ENCODE assay signal across 8 cellular contexts in genomic region chrX:4547218-4547836, GRCh38.
DNase-seq lines count a peak whose midpoint lies in the region; ATAC-seq lines count a peak whose summit lies in the region.

No MANE protein-coding gene starts in this region.

- DNase-seq in A172 (ENCODE audit: low spot score) (peak; percentile 33), GM04504 (ENCODE audit: low read depth) (peak; percentile 5), SK-N-DZ (ENCODE audit: low spot score) (peak; percentile 31), T47D (ENCODE audit: low read depth in 1 of 2, low spot score in 1 of 2) (peak; percentile 2 to 67), islet precursor cell (peak; percentile 64)
- DNase-seq in stimulated activated CD4-positive, alpha-beta T cell treated with anti-CD3 and anti-CD28 coated beads, Interleukin-4, amount 100 ng/mL, for 24 hours, result peak; percentile 13

- in situ Hi-C loops in T47D (cut with HindIII; ENCODE audit: low pct_unique_long_range_greater_than_20kb, low sequenced_read_pairs), result no loop called here

- ATAC-seq in HG03354 (IDR thresholded peaks at IDR 0.05; ENCODE audit: poor library complexity, severe bottlenecking, unreplicated experiment) (peak; percentile 90), HG03139 (IDR thresholded peaks at IDR 0.05; ENCODE audit: unreplicated experiment) (no peak)

Comparison
In these comparisons a context has a peak if more than half of its experiments do, and no peak if none do; other contexts are left out.
1. DNase-seq: peak in every context shown above with its lines; median percentile 64 in islet precursor cell; 34 in T47D; 33 in A172; 31 in SK-N-DZ; 13 in stimulated activated CD4-positive, alpha-beta T cell treated with anti-CD3 and anti-CD28 coated beads, Interleukin-4, amount 100 ng/mL, for 24 hours; 5 in GM04504.